ENCODE assay signal across 1 cellular context in genomic region chr17:48735057-48735341, GRCh38.
TF ChIP-seq lines count a peak whose summit lies in the region.

No MANE protein-coding gene starts in this region.

TF ChIP-seq in GM23338, 12 proteins besides CTCF, POLR2A, EP300 and RAD21 (continued from another document):
- TF ChIP-seq ZNF462 (CRISPR knock-in tag; IDR thresholded peaks at IDR 0.05), result no peak
